In genomic region chr2:229445013-229445412, GRCh38 we compare ENCODE assay signal across 8 cellular contexts.
DNase-seq lines count a peak whose midpoint lies in the region; ATAC-seq and TF ChIP-seq lines count a peak whose summit lies in the region.
"Had no signal": no experiment of that assay in that cellular context is flagged by ENCODE, and none has a peak within 500 bp of the region (broad histone marks: within the 10 kb centered on the region; RNA-seq: fewer than 3 reads in every experiment).

No MANE protein-coding gene starts in this region.

- CTCF ChIA-PET in CD4-positive, alpha-beta T cell (lab: Charles Lee), result no interaction called here

- no peak for ATAC-seq in CD4-positive, alpha-beta T cell (ENCODE audit: poor library complexity)

- H3K27ac ChIP-seq in vagina, result peak overlapping the region; percentile 89
- no peak overlapping the region for H3K27ac ChIP-seq in CD4-positive, alpha-beta T cell (ENCODE audit: low read depth, low read length)
- H3K27ac ChIP-seq: WERI-Rb-1 had no signal

- H3K9me3 ChIP-seq in vagina, result no peaks in the 10 kb centered on the region
- H3K9me3 ChIP-seq in CD4-positive, alpha-beta T cell (ENCODE audit: control insufficient read depth, low read length), result no peaks in the 10 kb centered on the region

- no peak overlapping the region for H3K4me3 ChIP-seq in NB4 (ENCODE audit: low read depth, low read length)
- H3K4me3 ChIP-seq in vagina, result no peak overlapping the region

- no peaks in the 10 kb centered on the region for H3K36me3 Mint-ChIP-seq in CD4-positive, alpha-beta T cell (ENCODE audit: low read depth)

- no peaks in the 10 kb centered on the region for H3K9me3 Mint-ChIP-seq in CD4-positive, alpha-beta T cell

- H3K27me3 ChIP-seq in vagina, result no peaks in the 10 kb centered on the region
- no peaks in the 10 kb centered on the region for H3K27me3 ChIP-seq in CD4-positive, alpha-beta T cell (ENCODE audit: control insufficient read depth, insufficient read depth, low read length)

- H3K27me3 Mint-ChIP-seq in CD4-positive, alpha-beta T cell, result peaks cover 12% of the 10 kb centered on the region

- POLR2A ChIA-PET in CD4-positive, alpha-beta T cell (lab: Charles Lee), result no interaction called here

- no peak overlapping the region for H3K27ac Mint-ChIP-seq in CD4-positive, alpha-beta T cell

- peak; percentile 65 for DNase-seq in NB4 (ENCODE audit: low read depth)
- DNase-seq in dermis blood vessel endothelial cell, result peak; percentile 93
- DNase-seq in middle frontal gyrus (ENCODE audit: extremely low spot score, low spot score), result peak; percentile 33
- DNase-seq in vagina (ENCODE audit: extremely low spot score in 2 of 2), result peak in 1 of 2 donors; percentile 97
- no peak for DNase-seq in NCI-H446 treated with DMSO at 0.1 percent for 48 hours (lab: John Stamatoyannopoulos, UW)
- no peak for DNase-seq in CD4-positive, alpha-beta T cell
- DNase-seq in SK-N-DZ (ENCODE audit: low spot score), result no peak
- DNase-seq: WERI-Rb-1 had no signal

- no peaks in the 10 kb centered on the region for H3K36me3 ChIP-seq in vagina
- H3K36me3 ChIP-seq: WERI-Rb-1 had no signal

- H3K4me3 Mint-ChIP-seq in CD4-positive, alpha-beta T cell, result no peak overlapping the region

- no peaks in the 10 kb centered on the region for H3K4me1 Mint-ChIP-seq in CD4-positive, alpha-beta T cell (ENCODE audit: low read depth)

- peaks cover 18% of the 10 kb centered on the region for H3K4me1 ChIP-seq in vagina

- no peak for TF ChIP-seq POLR2A in NB4 (IDR thresholded peaks at IDR 0.05; ENCODE audit: extremely low read depth, insufficient read length)
- peak in 1 of 2 donors; percentile 37 for TF ChIP-seq POLR2A in vagina (IDR thresholded peaks at IDR 0.05)

- TF ChIP-seq CTCF in NB4 (IDR thresholded peaks at IDR 0.05; ENCODE audit: low read depth, low read length) (no peak), vagina (IDR thresholded peaks at IDR 0.05) (no peak)
- TF ChIP-seq CTCF in CD4-positive, alpha-beta T cell (IDR thresholded peaks at IDR 0.05), result no peak

- intact Hi-C loops in vagina (cut with DNase I), result no loop called here
- intact Hi-C loops in CD4-positive, alpha-beta T cell (cut with DNase I, micrococcal nuclease), result no loop called here

Comparison
In these comparisons a context has a peak if more than half of its experiments do, and no peak if none do; other contexts are left out.
1. DNase-seq: peak in NB4 (single experiment), dermis blood vessel endothelial cell (single experiment) and middle frontal gyrus (single experiment); none in NCI-H446 treated with DMSO at 0.1 percent for 48 hours (single experiment), CD4-positive, alpha-beta T cell (0 of 10) and SK-N-DZ (single experiment).